Comparison of ENCODE assay signal across 15 cellular contexts in the genomic region with DNA sequence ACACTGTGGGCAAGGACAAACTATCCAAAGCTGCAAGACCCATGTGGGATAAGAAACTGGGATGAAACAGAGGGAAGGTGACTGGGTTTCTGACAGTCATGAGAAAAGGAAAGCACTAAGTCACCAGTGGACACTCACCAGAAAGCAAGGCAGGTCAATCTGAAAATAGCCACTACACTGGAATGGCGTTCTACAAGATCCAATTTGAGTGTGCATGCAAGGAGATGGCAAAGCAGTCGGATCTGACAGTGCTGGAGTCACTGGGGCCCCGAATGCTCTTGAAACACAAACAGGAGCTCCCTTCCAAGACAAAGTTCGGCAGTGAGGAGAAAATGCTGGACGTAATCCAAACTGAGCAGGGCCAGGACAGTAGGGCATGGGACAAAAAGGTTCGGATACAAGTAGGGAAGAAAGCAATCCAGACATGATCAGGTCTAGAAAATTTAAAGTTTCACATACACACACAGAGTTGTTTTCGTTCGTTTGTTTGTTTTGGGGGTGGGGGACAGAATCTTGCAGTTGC.
DNase-seq lines count a peak whose midpoint lies in the region; ATAC-seq, FAIRE-seq and TF ChIP-seq lines count a peak whose summit lies in the region.
"Had no signal": no experiment of that assay in that cellular context is flagged by ENCODE, and none has a peak within 500 bp of the region (broad histone marks: within the 10 kb centered on the region; RNA-seq: fewer than 3 reads in every experiment).

No MANE protein-coding gene starts in this region.

- H3K27ac Mint-ChIP-seq in GM23338, result peak overlapping the region; percentile 40; the same call in 1 of the 2 replicates

- H2BK20ac ChIP-seq in H1 (ENCODE audit: low read length), result no peak overlapping the region

- H3K23ac ChIP-seq in H1 (ENCODE audit: insufficient read length), result no peak overlapping the region

- H3K9me2 ChIP-seq in GM23338 (ENCODE audit: insufficient read depth), result peaks cover 4% of the 10 kb centered on the region

- peaks cover 5% of the 10 kb centered on the region; the same call in 2 of the 3 replicates for H3K4me1 Mint-ChIP-seq in GM23338

- no peaks in the 10 kb centered on the region for H3F3A ChIP-seq in GM23338 (replicated peaks; ENCODE audit: low read depth)

- H4K20me1 ChIP-seq in GM23338 (replicated peaks; ENCODE audit: insufficient read depth), result no peaks in the 10 kb centered on the region
- no peaks in the 10 kb centered on the region for H4K20me1 ChIP-seq in H1 (replicated peaks in 1 of 2; ENCODE audit: control insufficient read depth in 1 of 2, insufficient read depth in 2 of 2, low read length in 2 of 2)
- no peaks in the 10 kb centered on the region for H4K20me1 ChIP-seq in osteoblast (ENCODE audit: insufficient read depth, low read length)
- H4K20me1 ChIP-seq: BLaER1 treated with 17β-estradiol and CSF1 and Interleukin-3, amounts not matched to agents 10 nM and 100 nM had no signal

- no peak for FAIRE-seq in H1 (lab: Jason Lieb, UNC)
- FAIRE-seq: H54 had no signal

- peak overlapping the region; percentile 33; the same call in 1 of the 2 replicates for H2BK15ac ChIP-seq in H1 (ENCODE audit: low read length)

- H2BK120ac ChIP-seq in H1 (replicated peaks; ENCODE audit: low read depth, low read length), result no peak overlapping the region

- H2BK12ac ChIP-seq in H1 (ENCODE audit: low read depth, low read length), result no peak overlapping the region

- H3K9ac ChIP-seq in H1 (replicated peaks in 1 of 4; ENCODE audit: extremely low read depth in 1 of 4, low read depth in 3 of 4, low read length in 3 of 4), result no peak overlapping the region
- H3K9ac ChIP-seq: BLaER1 treated with 17β-estradiol and CSF1 and Interleukin-3, amounts not matched to agents 10 nM and 100 nM had no signal

- ATAC-seq in GM23338 (no peak), Panc1 (peak; percentile 71), GM18517 (IDR thresholded peaks at IDR 0.05; ENCODE audit: unreplicated experiment) (no peak)
- ATAC-seq: Right ventricle myocardium inferior had no signal

- TF ChIP-seq CTCF in GM23338 (conservative IDR thresholded peaks at IDR 0.05; ENCODE audit: low read depth in 2 of 2), result no peak
- no peak for TF ChIP-seq CTCF in Panc1 (IDR thresholded peaks at IDR 0.05)
- TF ChIP-seq CTCF in H1 (IDR thresholded peaks at IDR 0.05; ENCODE audit: control extremely low read depth in 1 of 3, insufficient read depth in 1 of 3, low read depth in 1 of 3, low read length in 3 of 3), result no peak
- no peak for TF ChIP-seq CTCF in osteoblast (IDR thresholded peaks at IDR 0.05; ENCODE audit: extremely low read depth, low read depth, low read length)
- TF ChIP-seq CTCF in testis (IDR thresholded peaks at IDR 0.05), result no peak

- WGBS in H1 (ENCODE audit: extremely low coverage in 1 of 2, insufficient coverage in 1 of 2, insufficient read length in 1 of 2, insufficient replicate concordance in 2 of 2, low coverage in 1 of 2, low lambda C conversion rate in 2 of 2, missing lambda C conversion rate in 1 of 2), 2 experiments, result 84% methylated on average over 8 of the region's 8 CpGs; no CpG with 5 or more reads in 1 of the 2 experiments
- 60 to 67% methylated on average over 8 of the region's 8 CpGs for WGBS in testis, 2 donors

- H3K79me1 ChIP-seq in H1 (ENCODE audit: low read depth, low read length), result no peaks in the 10 kb centered on the region

- peak overlapping the region; percentile 72; the same call in 1 of the 2 replicates for H2AFZ ChIP-seq in GM23338
- peak overlapping the region; percentile 55; the same call in 1 of the 2 replicates for H2AFZ ChIP-seq in H1 (ENCODE audit: low read length)
- peak overlapping the region; percentile 75 for H2AFZ ChIP-seq in osteoblast (ENCODE audit: low read length)

- H3K4me3 ChIP-seq in GM23338 (no peak overlapping the region), Panc1 (ENCODE audit: low read depth in 2 of 2, low read length in 2 of 2) (peak overlapping the region; percentile 5 to 32; a peak in 3 of 4 replicates), H1 (ENCODE audit: extremely low read depth in 1 of 4, insufficient read depth in 2 of 4, low read depth in 3 of 4, low read length in 4 of 4) (no peak overlapping the region), osteoblast (ENCODE audit: insufficient read depth, low read length) (peak overlapping the region; percentile 23), testis (no peak overlapping the region)
- H3K4me3 ChIP-seq: BLaER1 treated with 17β-estradiol and CSF1 and Interleukin-3, amounts not matched to agents 10 nM and 100 nM had no signal

- H3K4ac ChIP-seq in H1 (replicated peaks; ENCODE audit: insufficient read length, low read depth, low read length), result no peak overlapping the region

- no peaks in the 10 kb centered on the region for H3K36me3 ChIP-seq in GM23338 (ENCODE audit: insufficient read depth)
- no peaks in the 10 kb centered on the region for H3K36me3 ChIP-seq in Panc1 (ENCODE audit: control insufficient read depth, insufficient read depth, low read length)
- H3K36me3 ChIP-seq in H1 (ENCODE audit: control insufficient read depth in 2 of 4, insufficient read depth in 4 of 4, low read length in 3 of 4), result no peaks in the 10 kb centered on the region
- H3K36me3 ChIP-seq in osteoblast (ENCODE audit: insufficient read depth, low read length), result no peaks in the 10 kb centered on the region
- no peaks in the 10 kb centered on the region for H3K36me3 ChIP-seq in testis (ENCODE audit: low read depth, missing control alignments)
- H3K36me3 ChIP-seq: BLaER1 treated with 17β-estradiol and CSF1 and Interleukin-3, amounts not matched to agents 10 nM and 100 nM had no signal

- no peak overlapping the region; the same call in 1 of the 2 replicates for H4K8ac ChIP-seq in H1 (ENCODE audit: extremely low read depth, insufficient read depth, low read length)

- H3K9me3 ChIP-seq in Panc1 (ENCODE audit: control insufficient read depth, insufficient read depth, low read depth, low read length) (no peaks in the 10 kb centered on the region; the same call in 1 of the 2 replicates), H1 (ENCODE audit: insufficient read depth in 2 of 2, low read depth in 1 of 2, low read length in 1 of 2) (no peaks in the 10 kb centered on the region), osteoblast (ENCODE audit: low read depth, low read length) (no peaks in the 10 kb centered on the region), testis (no peaks in the 10 kb centered on the region)

- H3K27me3 ChIP-seq in GM23338 (ENCODE audit: insufficient read depth), result no peaks in the 10 kb centered on the region
- H3K27me3 ChIP-seq in Panc1 (ENCODE audit: control insufficient read depth, insufficient read depth, low read length), result no peaks in the 10 kb centered on the region
- H3K27me3 ChIP-seq in H1 (replicated peaks in 1 of 4; ENCODE audit: control insufficient read depth in 3 of 4, extremely low read depth in 1 of 4, insufficient read depth in 3 of 4, low read length in 3 of 4), result no peaks in the 10 kb centered on the region
- H3K27me3 ChIP-seq in osteoblast (ENCODE audit: insufficient read depth, low read length), result no peaks in the 10 kb centered on the region
- H3K27me3 ChIP-seq in testis, result no peaks in the 10 kb centered on the region

- no peaks in the 10 kb centered on the region; the same call in 1 of the 2 replicates for H3K23me2 ChIP-seq in H1 (ENCODE audit: low read depth, low read length)

- H3K79me2 ChIP-seq in GM23338 (replicated peaks; ENCODE audit: insufficient read depth) (no peaks in the 10 kb centered on the region), H1 (ENCODE audit: control insufficient read depth in 1 of 2, insufficient read depth in 2 of 2, low read length in 2 of 2) (no peaks in the 10 kb centered on the region), osteoblast (ENCODE audit: insufficient read depth, low read length) (no peaks in the 10 kb centered on the region)

- no peaks in the 10 kb centered on the region for H3K36me3 Mint-ChIP-seq in GM23338 (ENCODE audit: low read depth)

- H3K27me3 Mint-ChIP-seq in GM23338 (ENCODE audit: insufficient read depth, low read depth, poor library complexity), result peaks cover 2% of the 10 kb centered on the region

- no peak overlapping the region for H3K56ac ChIP-seq in H1 (replicated peaks; ENCODE audit: insufficient read length, low read depth, low read length)

- H3K27ac ChIP-seq in GM23338 (ENCODE audit: low read depth) (no peak overlapping the region), Panc1 (ENCODE audit: low read length) (peak overlapping the region; percentile 97), H1 (ENCODE audit: low read depth, low read length) (no peak overlapping the region), osteoblast (ENCODE audit: low read depth, low read length) (no peak overlapping the region), testis (no peak overlapping the region)
- H3K27ac ChIP-seq: BLaER1 treated with 17β-estradiol and CSF1 and Interleukin-3, amounts not matched to agents 10 nM and 100 nM had no signal

- TF ChIP-seq EP300 in H1 (IDR thresholded peaks at IDR 0.05; ENCODE audit: borderline replicate concordance in 1 of 2, low read depth in 2 of 2, low read length in 2 of 2), result no peak

- no peak overlapping the region for H2BK5ac ChIP-seq in H1 (ENCODE audit: low read depth, low read length)

- DNase-seq in GM23338 (ENCODE audit: low spot score) (no peak), Panc1 (ENCODE audit: low read depth, low spot score) (no peak), H1 (ENCODE audit: low read depth in 1 of 2, low spot score in 2 of 2) (no peak), osteoblast (ENCODE audit: insufficient read length, low spot score, missing footprints) (no peak), anterior cingulate cortex (lab: John Stamatoyannopoulos, UW) (no peak), DMS53 treated with DMSO at 0.1 percent for 48 hours (lab: John Stamatoyannopoulos, UW; ENCODE audit: unreplicated experiment) (no peak), testis (no peak)
- DNase-seq: Kasumi-1, NCI-H187 treated with DMSO at 0.1 percent for 48 hours, NCI-H2171, NCI-H82 had no signal

- intact Hi-C loops in Panc1 (cut with micrococcal nuclease; ENCODE audit: unreplicated experiment) (no loop called here), testis (cut with DNase I; ENCODE audit: low total_unique reads) (no loop called here)

- H3K4me2 ChIP-seq in GM23338, result no peak overlapping the region
- H3K4me2 ChIP-seq in H1 (ENCODE audit: insufficient read depth in 1 of 2, low read depth in 2 of 2, low read length in 2 of 2), result no peak overlapping the region
- H3K4me2 ChIP-seq in osteoblast (ENCODE audit: insufficient read depth, low read length), result peak overlapping the region; percentile 55

- no peak overlapping the region for H4K5ac ChIP-seq in H1 (ENCODE audit: insufficient read length, low read depth, low read length)

- no peaks in the 10 kb centered on the region for H3K9me3 Mint-ChIP-seq in GM23338

- in situ Hi-C loops in Panc1 (cut with HindIII; ENCODE audit: low pct_unique_long_range_greater_than_20kb, low sequenced_read_pairs), result no loop called here

- H4K91ac ChIP-seq in H1 (replicated peaks; ENCODE audit: insufficient read length, low read length), result no peak overlapping the region

- no peak for TF ChIP-seq RAD21 in H1 (IDR thresholded peaks at IDR 0.05 in 1 of 2, conservative IDR thresholded peaks at IDR 0.05 in 1 of 2; ENCODE audit: low read depth in 2 of 2, low read length in 2 of 2)

- TF ChIP-seq POLR2A in H1 (IDR thresholded peaks at IDR 0.05; ENCODE audit: control extremely low read depth in 1 of 2, low read depth in 2 of 2, low read length in 2 of 2) (no peak), testis (IDR thresholded peaks at IDR 0.05) (no peak)

- H3K18ac ChIP-seq in H1 (ENCODE audit: extremely low read depth, low read length), result no peak overlapping the region

- H3K4me3 Mint-ChIP-seq in GM23338, result no peak overlapping the region

- H2AK5ac ChIP-seq in H1 (ENCODE audit: low read depth, low read length), result no peak overlapping the region

- BruUV-seq in Panc1 (replicated peaks; lab: Mats Ljungman, UMichigan), result no TSS peak

- H3K14ac ChIP-seq in H1 (ENCODE audit: insufficient read length), result no peak overlapping the region

- no peaks in the 10 kb centered on the region for H3K4me1 ChIP-seq in GM23338 (ENCODE audit: insufficient read depth)
- H3K4me1 ChIP-seq in Panc1 (ENCODE audit: control insufficient read depth, insufficient read depth, low read length), result peaks cover 54% of the 10 kb centered on the region
- H3K4me1 ChIP-seq in H1 (replicated peaks in 1 of 4; ENCODE audit: control insufficient read depth in 3 of 4, insufficient read depth in 4 of 4, low read length in 3 of 4), result no peaks in the 10 kb centered on the region; a peak in 1 of 7 replicates
- peaks cover 25% of the 10 kb centered on the region for H3K4me1 ChIP-seq in osteoblast (ENCODE audit: insufficient read depth, low read length)
- no peaks in the 10 kb centered on the region for H3K4me1 ChIP-seq in testis

- POLR2A ChIA-PET in Panc1 (lab: Charles Lee), result interaction anchor here (0.6 kb wide), 1 partner anchor 140 kb away, joined by 3 read pairs; no protein-coding TSS in a partner anchor
- POLR2A ChIA-PET in H1 (lab: Charles Lee; ENCODE audit: partially characterized antibody), result no interaction called here

- CTCF ChIA-PET in Panc1 (lab: Charles Lee), result no interaction called here
- CTCF ChIA-PET in H1 (lab: Charles Lee; ENCODE audit: partially characterized antibody), result interaction anchor here (0.6 to 1.8 kb wide), 4 partner anchors 12 to 50 kb away, joined by 3 to 4 read pairs (median 4); no protein-coding TSS in a partner anchor

Comparison
In these comparisons a context has a peak if more than half of its experiments do, and no peak if none do; other contexts are left out.
1. H3K4me3 ChIP-seq: peak in Panc1 (2 of 2) and osteoblast (single experiment); none in GM23338 (single experiment), H1 (0 of 4) and testis (0 of 2).
2. Peak in every context shown above with its lines, with median percentiles within 50 percentile points of each other: H2AFZ ChIP-seq.